ENCODE assay signal across 19 cellular contexts in genomic region chr3:186869253-186870235, GRCh38. TPM values are rescaled to one million over a fixed set of nuclear protein-coding genes. Genes with fewer than 3 reads are reported as not detected.
DNase-seq lines count a peak whose midpoint lies in the region; ATAC-seq, FAIRE-seq and TF ChIP-seq lines count a peak whose summit lies in the region.
"Had no signal": no experiment of that assay in that cellular context is flagged by ENCODE, and none has a peak within 500 bp of the region (broad histone marks: within the 10 kb centered on the region; RNA-seq: fewer than 3 reads in every experiment).

No MANE protein-coding gene starts in this region.

- H3K36me3 Mint-ChIP-seq in astrocyte (ENCODE audit: low read depth, unreplicated experiment), result no peaks in the 10 kb centered on the region

- H3K4me1 ChIP-seq in HEK293 (ENCODE audit: control insufficient read depth, insufficient read depth, low read length) (no peaks in the 10 kb centered on the region), astrocyte (ENCODE audit: insufficient read depth, low read length) (no peaks in the 10 kb centered on the region), foreskin keratinocyte (peaks cover 3% of the 10 kb centered on the region)

- POLR2A ChIA-PET in HEK293 (lab: Yijun Ruan, JAX), result no interaction called here

- no peak overlapping the region for H3K9ac ChIP-seq in astrocyte (ENCODE audit: low read length)

- peaks cover 6% of the 10 kb centered on the region for H3K9me3 Mint-ChIP-seq in astrocyte (ENCODE audit: unreplicated experiment)

- TF ChIP-seq CTCF in HEK293 (tag by site-specific recombination; IDR thresholded peaks at IDR 0.05) (no peak), astrocyte (IDR thresholded peaks at IDR 0.05; ENCODE audit: insufficient read depth, low read depth, low read length) (no peak), foreskin keratinocyte (conservative IDR thresholded peaks at IDR 0.05) (no peak)

- no peak overlapping the region for H3K27ac ChIP-seq in HEK293 (ENCODE audit: extremely low read depth, low read depth, low read length)
- no peak overlapping the region for H3K27ac ChIP-seq in astrocyte (ENCODE audit: low read depth, low read length)
- no peak overlapping the region for H3K27ac ChIP-seq in foreskin keratinocyte
- H3K27ac ChIP-seq: dorsolateral prefrontal cortex, pancreas had no signal

- H3K27me3 Mint-ChIP-seq in astrocyte (ENCODE audit: low read depth, unreplicated experiment), result peaks cover 4% of the 10 kb centered on the region

- H4K20me1 ChIP-seq in astrocyte (ENCODE audit: insufficient read depth, low read length), result no peaks in the 10 kb centered on the region

- no peaks in the 10 kb centered on the region for H3K9me3 ChIP-seq in HEK293 (ENCODE audit: control insufficient read depth, insufficient read depth, low read depth, low read length)
- no peaks in the 10 kb centered on the region for H3K9me3 ChIP-seq in astrocyte (ENCODE audit: insufficient read depth, low read depth, low read length)
- H3K9me3 ChIP-seq: pancreas had no signal

- no peak overlapping the region for H3K4me3 Mint-ChIP-seq in astrocyte (ENCODE audit: unreplicated experiment)

- no peak overlapping the region for H3K27ac Mint-ChIP-seq in astrocyte (ENCODE audit: unreplicated experiment)

- H3K27me3 ChIP-seq in astrocyte (ENCODE audit: insufficient read depth, low read length), result peaks cover 2% of the 10 kb centered on the region
- H3K27me3 ChIP-seq in foreskin keratinocyte, result no peaks in the 10 kb centered on the region
- H3K27me3 ChIP-seq: dorsolateral prefrontal cortex, pancreas had no signal

- CTCF ChIA-PET in HEK293 (lab: Yijun Ruan, JAX), result interaction anchor here (1.0 kb wide), 1 partner anchor 38 kb away, joined by 3 read pairs; no protein-coding TSS in a partner anchor

- no peak overlapping the region for H3K4me2 ChIP-seq in astrocyte (ENCODE audit: low read length)

- H3K79me2 ChIP-seq in astrocyte (ENCODE audit: insufficient read depth, low read length), result no peaks in the 10 kb centered on the region

- peak; percentile 48 for ATAC-seq in foreskin keratinocyte
- ATAC-seq in GM21515 (IDR thresholded peaks at IDR 0.05; ENCODE audit: unreplicated experiment), result no peak
- ATAC-seq: pancreas had no signal

- DNase-seq in COLO829 (ENCODE audit: low spot score) (peak; percentile 89), astrocyte (ENCODE audit: low read depth) (peak; percentile 66), foreskin keratinocyte (peak; percentile 12 to 32), NCI-H2081 (lab: John Stamatoyannopoulos, UW) (no peak), anterior cingulate cortex (lab: John Stamatoyannopoulos, UW) (no peak), SW480 (ENCODE audit: low spot score) (no peak)
- DNase-seq: activated CD4-positive, alpha-beta T cell treated with anti-CD3 and anti-CD28 coated beads, Interleukin-2, amount 50 U/mL, for 4 hours; DMS153; dorsolateral prefrontal cortex; HCEC 1CT; hypothalamus; NCI-H1930; NCI-H526; pancreas; small intestine; trophoblast cell had no signal

- H3K4me3 ChIP-seq in HEK293 (ENCODE audit: low read depth, low read length) (no peak overlapping the region), astrocyte (ENCODE audit: insufficient read depth, low read depth, low read length) (no peak overlapping the region)
- H3K4me3 ChIP-seq: dorsolateral prefrontal cortex, pancreas had no signal

- no peaks in the 10 kb centered on the region for H3K4me1 Mint-ChIP-seq in astrocyte (ENCODE audit: low read depth, unreplicated experiment)

- no peak for FAIRE-seq in astrocyte (lab: Jason Lieb, UNC)
- FAIRE-seq: pancreas, small intestine had no signal

- no peak overlapping the region for H2AFZ ChIP-seq in astrocyte (ENCODE audit: low read depth, low read length)

- no peaks in the 10 kb centered on the region for H3K36me3 ChIP-seq in HEK293 (ENCODE audit: control insufficient read depth in 2 of 2, insufficient read depth in 1 of 2, low read length in 2 of 2)
- H3K36me3 ChIP-seq in astrocyte (ENCODE audit: insufficient read depth, low read length), result no peaks in the 10 kb centered on the region
- H3K36me3 ChIP-seq: pancreas had no signal

TF ChIP-seq in HEK293, 187 proteins besides CTCF, POLR2A, EP300 and RAD21:
- TF ChIP-seq PRDM1 (tag by site-specific recombination; IDR thresholded peaks at IDR 0.05), result peak; percentile 74
- TF ChIP-seq OVOL3 (tag by site-specific recombination; IDR thresholded peaks at IDR 0.05), result no peak
TF ChIP-seq in HEK293: peak in this region for 1.

RNA-seq across cellular contexts. Expression of gene ADIPOQ, which starts 27.0 kb away (rescaled TPM):
- total RNA-seq in astrocyte, result not detected in 2 replicates
- not detected in 2 replicates for total RNA-seq in foreskin keratinocyte
- polyA plus RNA-seq in foreskin keratinocyte, result not detected in 2 replicates
- polyA plus RNA-seq: BJ had no signal

Comparison
In these comparisons a context has a peak if more than half of its experiments do, and no peak if none do; other contexts are left out.
1. DNase-seq: peak in COLO829 (single experiment), astrocyte (single experiment) and foreskin keratinocyte (2 of 2); none in NCI-H2081 (0 of 2), anterior cingulate cortex (0 of 58) and SW480 (single experiment).